ENCODE assay signal across 29 cellular contexts in genomic region chr6:84648444-84648843, GRCh38.
"Had no signal": no experiment of that assay in that cellular context is flagged by ENCODE, and none has a peak within 500 bp of the region (broad histone marks: within the 10 kb centered on the region; RNA-seq: fewer than 3 reads in every experiment).

No MANE protein-coding gene starts in this region.

- DNase-seq: activated CD4-positive, alpha-beta memory T cell treated with anti-CD3 and anti-CD28 coated beads, Interleukin-2, amount 10 ng/mL, durations not matched to agents 7 days and 5 days; activated CD4-positive, alpha-beta T cell treated with anti-CD3 and anti-CD28 coated beads for 1 hour; activated CD4-positive, alpha-beta T cell treated with anti-CD3 and anti-CD28 coated beads for 4 hours; activated CD4-positive, alpha-beta T cell treated with anti-CD3 and anti-CD28 coated beads, Interleukin-2, amount 10 ng/mL, durations not matched to agents 7 days and 5 days; activated CD4-positive, alpha-beta T cell treated with anti-CD3 and anti-CD28 coated beads, Interleukin-2, amount 50 U/mL, for 4 hours; activated CD8-positive, alpha-beta memory T cell treated with anti-CD3 and anti-CD28 coated beads, Interleukin-2, amount 50 U/mL, for 48 hours; activated gamma-delta T cell; activated naive CD4-positive, alpha-beta T cell; activated naive CD4-positive, alpha-beta T cell treated with anti-CD3 and anti-CD28 coated beads, Interleukin-2, amount 10 ng/mL, durations not matched to agents 7 days and 5 days; activated naive CD8-positive, alpha-beta T cell treated with anti-CD3 and anti-CD28 coated beads, Interleukin-2, amount 10 ng/mL, durations not matched to agents 7 days and 5 days; activated T-cell treated with anti-CD3 and anti-CD28 coated beads for 4 hours; activated T-cell treated with anti-CD3 and anti-CD28 coated beads, Interleukin-2, amount 50 U/mL, for 24 hours; activated T-cell treated with anti-CD3 and anti-CD28 coated beads, Interleukin-2, amount 50 U/mL, for 72 hours; central memory CD4-positive, alpha-beta T cell; cerebellar nuclear complex; colonic mucosa; effector CD8-positive, alpha-beta T cell; foreskin fibroblast; head of caudate nucleus; T-helper 17 cell; T1000 had no signal

- H3K9me3 ChIP-seq: ascending aorta, breast epithelium, colonic mucosa had no signal

- H3K9me3 Mint-ChIP-seq: activated CD4-positive, alpha-beta T cell treated with anti-CD3 and anti-CD28 coated beads, Interleukin-2, amount 10 ng/mL, durations not matched to agents 7 days and 5 days; activated naive CD4-positive, alpha-beta T cell treated with anti-CD3 and anti-CD28 coated beads, Interleukin-2, amount 10 ng/mL, durations not matched to agents 7 days and 5 days; activated naive CD8-positive, alpha-beta T cell treated with anti-CD3 and anti-CD28 coated beads, Interleukin-2, amount 10 ng/mL, durations not matched to agents 7 days and 5 days; activated T-cell treated with anti-CD3 and anti-CD28 coated beads, Interleukin-2, amount 50 U/mL, for 24 hours; T-helper 2 cell treated with Interferon-gamma antibody and Interleukin-4, amounts not matched to agents 5 μg/mL and 100 μg/mL, for 36 hours had no signal

- ATAC-seq: activated naive CD4-positive, alpha-beta T cell treated with anti-CD3 and anti-CD28 coated beads, Interleukin-2, amount 50 U/mL, for 72 hours; activated T-cell treated with anti-CD3 and anti-CD28 coated beads, Interleukin-2, amount 50 U/mL, for 72 hours; esophagus mucosa; T-helper 17 cell had no signal

- FAIRE-seq: frontal cortex had no signal

- H3K27me3 ChIP-seq: ascending aorta, breast epithelium, colonic mucosa had no signal

- H3K36me3 ChIP-seq: ascending aorta, breast epithelium, cardiac muscle cell, colonic mucosa had no signal

- H3K36me3 Mint-ChIP-seq: activated naive CD4-positive, alpha-beta T cell treated with anti-CD3 and anti-CD28 coated beads, Interleukin-2, amount 10 ng/mL, durations not matched to agents 7 days and 5 days; activated naive CD4-positive, alpha-beta T cell treated with anti-CD3 and anti-CD28 coated beads, Interleukin-2, amount 50 U/mL, for 72 hours; activated naive CD8-positive, alpha-beta T cell treated with anti-CD3 and anti-CD28 coated beads, Interleukin-2, amount 10 ng/mL, durations not matched to agents 7 days and 5 days; brain had no signal

- H3K4me3 ChIP-seq: ascending aorta, breast epithelium, cardiac muscle cell, colonic mucosa had no signal

- H3K27me3 Mint-ChIP-seq: activated CD4-positive, alpha-beta memory T cell treated with anti-CD3 and anti-CD28 coated beads, Interleukin-2, amount 10 ng/mL, durations not matched to agents 7 days and 5 days; activated CD4-positive, alpha-beta T cell treated with anti-CD3 and anti-CD28 coated beads, Interleukin-2, amount 10 ng/mL, durations not matched to agents 7 days and 5 days; activated naive CD4-positive, alpha-beta T cell treated with anti-CD3 and anti-CD28 coated beads, Interleukin-2, amount 10 ng/mL, durations not matched to agents 7 days and 5 days; activated T-cell treated with anti-CD3 and anti-CD28 coated beads, Interleukin-2, amount 50 U/mL, for 24 hours; T-helper 17 cell had no signal

- H3K4me1 ChIP-seq: breast epithelium, colonic mucosa had no signal

- H3K27ac Mint-ChIP-seq: activated CD4-positive, alpha-beta memory T cell treated with anti-CD3 and anti-CD28 coated beads, Interleukin-2, amount 10 ng/mL, durations not matched to agents 7 days and 5 days; activated CD4-positive, alpha-beta T cell treated with anti-CD3 and anti-CD28 coated beads, Interleukin-2, amount 10 ng/mL, durations not matched to agents 7 days and 5 days; activated naive CD4-positive, alpha-beta T cell treated with anti-CD3 and anti-CD28 coated beads, Interleukin-2, amount 10 ng/mL, durations not matched to agents 7 days and 5 days; activated naive CD4-positive, alpha-beta T cell treated with anti-CD3 and anti-CD28 coated beads, Interleukin-2, amount 50 U/mL, for 72 hours; activated naive CD8-positive, alpha-beta T cell treated with anti-CD3 and anti-CD28 coated beads, Interleukin-2, amount 10 ng/mL, durations not matched to agents 7 days and 5 days; activated T-cell treated with anti-CD3 and anti-CD28 coated beads, Interleukin-2, amount 50 U/mL, for 24 hours; activated T-cell treated with anti-CD3 and anti-CD28 coated beads, Interleukin-2, amount 50 U/mL, for 72 hours; brain; T-helper 17 cell; T-helper 2 cell treated with Interferon-gamma antibody and Interleukin-4, amounts not matched to agents 5 μg/mL and 100 μg/mL, for 36 hours had no signal

- H3K4me1 Mint-ChIP-seq: activated CD4-positive, alpha-beta memory T cell treated with anti-CD3 and anti-CD28 coated beads, Interleukin-2, amount 10 ng/mL, durations not matched to agents 7 days and 5 days; activated CD4-positive, alpha-beta T cell treated with anti-CD3 and anti-CD28 coated beads, Interleukin-2, amount 10 ng/mL, durations not matched to agents 7 days and 5 days; activated naive CD4-positive, alpha-beta T cell treated with anti-CD3 and anti-CD28 coated beads, Interleukin-2, amount 10 ng/mL, durations not matched to agents 7 days and 5 days; activated naive CD8-positive, alpha-beta T cell treated with anti-CD3 and anti-CD28 coated beads, Interleukin-2, amount 10 ng/mL, durations not matched to agents 7 days and 5 days; brain; T-helper 17 cell had no signal

- H3K27ac ChIP-seq: ascending aorta, breast epithelium, cardiac muscle cell, colonic mucosa had no signal

- H3K4me3 Mint-ChIP-seq: activated CD4-positive, alpha-beta memory T cell treated with anti-CD3 and anti-CD28 coated beads, Interleukin-2, amount 10 ng/mL, durations not matched to agents 7 days and 5 days; activated CD4-positive, alpha-beta T cell treated with anti-CD3 and anti-CD28 coated beads, Interleukin-2, amount 10 ng/mL, durations not matched to agents 7 days and 5 days; activated naive CD4-positive, alpha-beta T cell treated with anti-CD3 and anti-CD28 coated beads, Interleukin-2, amount 10 ng/mL, durations not matched to agents 7 days and 5 days; activated naive CD8-positive, alpha-beta T cell treated with anti-CD3 and anti-CD28 coated beads, Interleukin-2, amount 10 ng/mL, durations not matched to agents 7 days and 5 days; activated T-cell treated with anti-CD3 and anti-CD28 coated beads, Interleukin-2, amount 50 U/mL, for 24 hours; activated T-cell treated with anti-CD3 and anti-CD28 coated beads, Interleukin-2, amount 50 U/mL, for 72 hours; brain; T-helper 17 cell; T-helper 2 cell treated with Interferon-gamma antibody and Interleukin-4, amounts not matched to agents 5 μg/mL and 100 μg/mL, for 36 hours had no signal
